Comparison of ENCODE assay signal across 1 cellular context in the genomic region with DNA sequence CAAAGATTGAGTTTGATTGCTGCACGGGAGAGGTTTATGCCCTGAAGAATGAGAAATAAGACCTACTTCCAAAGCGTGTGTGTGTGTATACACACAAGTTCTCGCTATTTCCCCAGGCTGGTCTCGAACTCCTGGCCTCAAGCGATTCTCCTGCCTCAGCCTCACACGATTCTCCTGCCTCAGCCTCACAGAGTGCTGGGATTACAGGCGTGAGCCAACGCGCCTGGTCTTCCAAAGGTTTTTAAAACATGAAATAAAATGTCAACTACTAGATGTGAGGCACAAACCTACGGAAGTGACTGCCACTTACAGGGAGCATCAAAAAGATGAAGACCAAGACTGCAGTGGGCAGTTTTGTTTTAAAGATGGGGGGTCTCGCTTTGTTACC.
TF ChIP-seq lines count a peak whose summit lies in the region.

No MANE protein-coding gene starts in this region.

TF ChIP-seq in A549, 52 proteins besides CTCF, POLR2A, EP300 and RAD21 (continued from another document):
- TF ChIP-seq, protein P1, sequence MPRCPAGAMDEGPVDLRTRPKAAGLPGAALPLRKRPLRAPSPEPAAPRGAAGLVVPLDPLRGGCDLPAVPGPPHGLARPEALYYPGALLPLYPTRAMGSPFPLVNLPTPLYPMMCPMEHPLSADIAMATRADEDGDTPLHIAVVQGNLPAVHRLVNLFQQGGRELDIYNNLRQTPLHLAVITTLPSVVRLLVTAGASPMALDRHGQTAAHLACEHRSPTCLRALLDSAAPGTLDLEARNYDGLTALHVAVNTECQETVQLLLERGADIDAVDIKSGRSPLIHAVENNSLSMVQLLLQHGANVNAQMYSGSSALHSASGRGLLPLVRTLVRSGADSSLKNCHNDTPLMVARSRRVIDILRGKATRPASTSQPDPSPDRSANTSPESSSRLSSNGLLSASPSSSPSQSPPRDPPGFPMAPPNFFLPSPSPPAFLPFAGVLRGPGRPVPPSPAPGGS (IDR thresholded peaks at IDR 0.05), result no peak
- TF ChIP-seq, protein P2, sequence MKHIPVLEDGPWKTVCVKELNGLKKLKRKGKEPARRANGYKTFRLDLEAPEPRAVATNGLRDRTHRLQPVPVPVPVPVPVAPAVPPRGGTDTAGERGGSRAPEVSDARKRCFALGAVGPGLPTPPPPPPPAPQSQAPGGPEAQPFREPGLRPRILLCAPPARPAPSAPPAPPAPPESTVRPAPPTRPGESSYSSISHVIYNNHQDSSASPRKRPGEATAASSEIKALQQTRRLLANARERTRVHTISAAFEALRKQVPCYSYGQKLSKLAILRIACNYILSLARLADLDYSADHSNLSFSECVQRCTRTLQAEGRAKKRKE (CRISPR knock-in tag; IDR thresholded peaks at IDR 0.05; ENCODE audit: low read depth), result no peak
